ENCODE assay signal across 9 cellular contexts in genomic region chrX:55451990-55452824, GRCh38. TPM values are rescaled to one million over a fixed set of nuclear protein-coding genes. Genes with fewer than 3 reads are reported as not detected.
DNase-seq lines count a peak whose midpoint lies in the region; ATAC-seq, FAIRE-seq and TF ChIP-seq lines count a peak whose summit lies in the region.
"Had no signal": no experiment of that assay in that cellular context is flagged by ENCODE, and none has a peak within 500 bp of the region (broad histone marks: within the 10 kb centered on the region; RNA-seq: fewer than 3 reads in every experiment).

Gene MAGEH1 (plus strand): TSS chrX:55452127. CDS start chrX:55452375, 248 bp downstream.

- ATAC-seq in HG02973 (IDR thresholded peaks at IDR 0.05; ENCODE audit: unreplicated experiment) = peak; percentile 98

- peak within 1 kb of the TSS; percentile 83 to 86 for H3K4me3 ChIP-seq in kidney (ENCODE audit: low read length in 2 of 2)

- DNase-seq in NCI-H146 (lab: John Stamatoyannopoulos, UW) = peak; percentile 18
- no peak for DNase-seq in NCI-H146 treated with DMSO at 0.1 percent for 48 hours (lab: John Stamatoyannopoulos, UW; ENCODE audit: unreplicated experiment)
- peak; percentile 89 for DNase-seq in NCI-H345 (lab: John Stamatoyannopoulos, UW)
- peak; percentile 57 to 58 for DNase-seq in activated CD4-positive, alpha-beta T cell treated with anti-CD3 and anti-CD28 coated beads for 24 hours (ENCODE audit: low read depth in 2 of 2)
- DNase-seq in cerebellar nuclear complex (lab: John Stamatoyannopoulos, UW) = peak; percentile 26 to 73
- DNase-seq in kidney = peak; percentile 94
- peak; percentile 54 for DNase-seq in stimulated activated CD4-positive, alpha-beta T cell treated with anti-CD3 and anti-CD28 coated beads, Interleukin-15, amount 100 ng/mL, for 1 hour (ENCODE audit: low read depth in 1 of 2, low spot score in 1 of 2)

- no peak for FAIRE-seq in kidney (lab: Jason Lieb, UNC)

- intact Hi-C loops in kidney (cut with DNase I) = no loop called here

- H3K9ac ChIP-seq in kidney (ENCODE audit: low read length in 2 of 2) = peak within 1 kb of the TSS; percentile 38 to 63

- no peaks in the 10 kb centered on the region for H3K36me3 ChIP-seq in kidney (ENCODE audit: control insufficient read depth in 1 of 2, insufficient read depth in 2 of 2, low read length in 2 of 2)

- H3K9me3 ChIP-seq in kidney (ENCODE audit: control insufficient read depth in 1 of 2, low read length in 2 of 2) = no peaks in the 10 kb centered on the region

- H3K27ac ChIP-seq in kidney (ENCODE audit: low read depth in 2 of 2, low read length in 2 of 2) = peak within 1 kb of the TSS; percentile 7 to 81
- H3K27ac ChIP-seq: C4-2B had no signal

- H3K4me1 ChIP-seq in kidney (ENCODE audit: control insufficient read depth in 1 of 2, insufficient read depth in 1 of 2, low read depth in 1 of 2, low read length in 2 of 2) = peaks cover 2 to 4% of the 10 kb centered on the region in 2 donors

- no peak for TF ChIP-seq CTCF in kidney (IDR thresholded peaks at IDR 0.05; ENCODE audit: borderline replicate concordance, extremely low read depth, insufficient read depth)

RNA-seq across cellular contexts. Expression of gene MAGEH1, which starts in this region (rescaled TPM):
- total RNA-seq in kidney = 23.7 TPM
- 47.3 TPM for polyA plus RNA-seq in kidney (ENCODE audit: insufficient read depth, low read depth, low replicate concordance)
